Comparison of ENCODE assay signal across 1 cellular context in the genomic region with DNA sequence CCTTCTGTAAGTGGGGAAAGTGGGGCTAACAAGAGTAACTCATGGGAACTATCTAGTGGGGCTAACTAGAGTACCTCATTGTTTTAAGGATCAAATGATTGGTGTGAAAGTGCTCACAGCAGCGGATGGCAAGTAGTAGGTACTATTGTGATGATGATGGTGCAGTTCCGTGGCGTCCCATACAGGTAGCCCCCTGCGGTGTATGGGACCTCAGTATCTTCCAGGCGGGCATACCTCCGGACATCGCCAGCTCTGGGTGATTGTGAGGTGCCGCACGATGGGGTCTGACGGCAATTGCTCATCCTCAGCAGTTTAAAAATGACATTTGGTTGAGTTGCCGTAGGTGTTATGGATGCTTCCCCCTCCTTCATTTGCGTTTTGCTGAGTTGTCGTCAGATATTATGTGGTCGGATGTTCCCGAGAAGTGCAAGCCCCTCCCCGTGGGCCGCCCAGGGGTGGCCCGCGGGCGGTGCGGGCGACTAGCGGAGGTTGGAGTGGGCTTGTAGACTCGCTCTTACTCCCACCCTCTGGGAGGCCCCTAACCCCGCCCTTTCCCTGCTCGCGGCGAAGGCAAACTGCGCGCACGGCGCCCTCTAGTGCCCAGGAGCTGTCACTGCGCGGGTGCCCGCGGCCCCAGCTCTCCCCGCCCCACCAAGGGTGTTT.
TF ChIP-seq lines count a peak whose summit lies in the region.

No MANE protein-coding gene starts in this region.

TF ChIP-seq in K562, 482 proteins besides CTCF, POLR2A, EP300 and RAD21 (continued from another document):
- TF ChIP-seq PHB2 (IDR thresholded peaks at IDR 0.05; ENCODE audit: low read depth) (no peak), RB1 (IDR thresholded peaks at IDR 0.05; ENCODE audit: low read depth) (0 out of 2 replicates have a peak, but pooled peaks have one; percentile 42), MYNN (IDR thresholded peaks at IDR 0.05) (no peak), MYNN (CRISPR knock-in tag; IDR thresholded peaks at IDR 0.05) (no peak)
- TF ChIP-seq, protein P1, sequence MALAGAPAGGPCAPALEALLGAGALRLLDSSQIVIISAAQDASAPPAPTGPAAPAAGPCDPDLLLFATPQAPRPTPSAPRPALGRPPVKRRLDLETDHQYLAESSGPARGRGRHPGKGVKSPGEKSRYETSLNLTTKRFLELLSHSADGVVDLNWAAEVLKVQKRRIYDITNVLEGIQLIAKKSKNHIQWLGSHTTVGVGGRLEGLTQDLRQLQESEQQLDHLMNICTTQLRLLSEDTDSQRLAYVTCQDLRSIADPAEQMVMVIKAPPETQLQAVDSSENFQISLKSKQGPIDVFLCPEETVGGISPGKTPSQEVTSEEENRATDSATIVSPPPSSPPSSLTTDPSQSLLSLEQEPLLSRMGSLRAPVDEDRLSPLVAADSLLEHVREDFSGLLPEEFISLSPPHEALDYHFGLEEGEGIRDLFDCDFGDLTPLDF (CRISPR knock-in tag; IDR thresholded peaks at IDR 0.05), result no peak
- TF ChIP-seq, protein P2, sequence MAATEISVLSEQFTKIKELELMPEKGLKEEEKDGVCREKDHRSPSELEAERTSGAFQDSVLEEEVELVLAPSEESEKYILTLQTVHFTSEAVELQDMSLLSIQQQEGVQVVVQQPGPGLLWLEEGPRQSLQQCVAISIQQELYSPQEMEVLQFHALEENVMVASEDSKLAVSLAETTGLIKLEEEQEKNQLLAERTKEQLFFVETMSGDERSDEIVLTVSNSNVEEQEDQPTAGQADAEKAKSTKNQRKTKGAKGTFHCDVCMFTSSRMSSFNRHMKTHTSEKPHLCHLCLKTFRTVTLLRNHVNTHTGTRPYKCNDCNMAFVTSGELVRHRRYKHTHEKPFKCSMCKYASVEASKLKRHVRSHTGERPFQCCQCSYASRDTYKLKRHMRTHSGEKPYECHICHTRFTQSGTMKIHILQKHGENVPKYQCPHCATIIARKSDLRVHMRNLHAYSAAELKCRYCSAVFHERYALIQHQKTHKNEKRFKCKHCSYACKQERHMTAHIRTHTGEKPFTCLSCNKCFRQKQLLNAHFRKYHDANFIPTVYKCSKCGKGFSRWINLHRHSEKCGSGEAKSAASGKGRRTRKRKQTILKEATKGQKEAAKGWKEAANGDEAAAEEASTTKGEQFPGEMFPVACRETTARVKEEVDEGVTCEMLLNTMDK (IDR thresholded peaks at IDR 0.05; ENCODE audit: borderline replicate concordance, insufficient read depth, low read depth, low read length, poor library complexity, severe bottlenecking), result peak; percentile 35
- TF ChIP-seq, protein P3, sequence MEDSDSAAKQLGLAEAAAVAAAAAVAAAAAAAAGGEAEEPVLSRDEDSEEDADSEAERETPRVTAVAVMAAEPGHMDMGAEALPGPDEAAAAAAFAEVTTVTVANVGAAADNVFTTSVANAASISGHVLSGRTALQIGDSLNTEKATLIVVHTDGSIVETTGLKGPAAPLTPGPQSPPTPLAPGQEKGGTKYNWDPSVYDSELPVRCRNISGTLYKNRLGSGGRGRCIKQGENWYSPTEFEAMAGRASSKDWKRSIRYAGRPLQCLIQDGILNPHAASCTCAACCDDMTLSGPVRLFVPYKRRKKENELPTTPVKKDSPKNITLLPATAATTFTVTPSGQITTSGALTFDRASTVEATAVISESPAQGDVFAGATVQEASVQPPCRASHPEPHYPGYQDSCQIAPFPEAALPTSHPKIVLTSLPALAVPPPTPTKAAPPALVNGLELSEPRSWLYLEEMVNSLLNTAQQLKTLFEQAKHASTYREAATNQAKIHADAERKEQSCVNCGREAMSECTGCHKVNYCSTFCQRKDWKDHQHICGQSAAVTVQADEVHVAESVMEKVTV (CRISPR knock-in tag; IDR thresholded peaks at IDR 0.05), result 0 out of 2 replicates have a peak, but pooled peaks have one; percentile 47
- TF ChIP-seq, protein P4, sequence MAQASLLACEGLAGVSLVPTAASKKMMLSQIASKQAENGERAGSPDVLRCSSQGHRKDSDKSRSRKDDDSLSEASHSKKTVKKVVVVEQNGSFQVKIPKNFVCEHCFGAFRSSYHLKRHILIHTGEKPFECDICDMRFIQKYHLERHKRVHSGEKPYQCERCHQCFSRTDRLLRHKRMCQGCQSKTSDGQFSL (CRISPR knock-in tag; IDR thresholded peaks at IDR 0.05), result no peak
- TF ChIP-seq, protein P4 (tag; IDR thresholded peaks at IDR 0.05), result no peak
